In genomic region chr11:8979365-8979764, GRCh38 we compare ENCODE assay signal across 15 cellular contexts. TPM values are rescaled to one million over a fixed set of nuclear protein-coding genes. Genes with fewer than 3 reads are reported as not detected.
"Had no signal": no experiment of that assay in that cellular context is flagged by ENCODE, and none has a peak within 500 bp of the region (broad histone marks: within the 10 kb centered on the region; RNA-seq: fewer than 3 reads in every experiment).

No MANE protein-coding gene starts in this region.

RNA-seq across cellular contexts. Expression of gene ASCL3, which starts 36.5 kb away (rescaled TPM):
- total RNA-seq: subcutaneous adipose tissue, suprapubic skin, temporal lobe, testis, thoracic aorta, thyroid gland, tibial nerve, transverse colon, upper lobe of left lung, upper lobe of right lung, ureter, urinary bladder, uterus, vagina had no signal
- polyA plus RNA-seq: stomach, urinary bladder had no signal

RNA-seq across cellular contexts. Expression of gene C11orf16, which starts 46.6 kb away (rescaled TPM):
- total RNA-seq: stomach, subcutaneous adipose tissue, suprapubic skin, thoracic aorta, thyroid gland, tibial nerve, transverse colon, upper lobe of right lung, ureter, urinary bladder, vagina had no signal
- polyA plus RNA-seq: stomach, urinary bladder had no signal
